Comparison of ENCODE assay signal across 8 cellular contexts in the genomic region with DNA sequence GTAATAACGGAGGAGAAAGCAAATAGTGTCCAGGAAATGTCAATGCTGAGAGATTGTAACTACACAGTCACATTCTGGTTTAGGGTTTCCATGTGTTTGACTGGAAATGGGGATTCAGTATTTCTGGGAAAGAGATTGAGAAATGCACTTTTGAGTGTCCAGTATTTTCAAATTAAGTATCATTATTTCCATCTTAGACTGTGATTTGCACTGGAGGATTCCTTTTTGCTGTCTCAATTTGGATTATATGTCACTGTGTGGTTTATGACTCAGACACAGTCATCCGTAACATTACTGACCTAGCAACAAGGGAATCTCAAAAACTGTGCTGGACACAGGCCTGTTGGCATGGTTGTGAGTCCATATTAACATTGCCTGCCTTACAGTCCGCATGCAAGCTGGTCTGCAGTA.
DNase-seq lines count a peak whose midpoint lies in the region; ATAC-seq and TF ChIP-seq lines count a peak whose summit lies in the region.
"Had no signal": no experiment of that assay in that cellular context is flagged by ENCODE, and none has a peak within 500 bp of the region (broad histone marks: within the 10 kb centered on the region; RNA-seq: fewer than 3 reads in every experiment).

No MANE protein-coding gene starts in this region.

- DNase-seq in GOT3 (lab: John Stamatoyannopoulos, UW) (peak; percentile 17), SK-MEL-5 (ENCODE audit: low read depth, low spot score) (peak; percentile 29), foreskin keratinocyte (peak in 1 of 2 donors; percentile 72), smooth muscle cell (lab: John Stamatoyannopoulos, UW; ENCODE audit: unreplicated experiment) (no peak), UCSD-AML1 (lab: John Stamatoyannopoulos, UW; ENCODE audit: unreplicated experiment) (no peak)
- DNase-seq: stomach had no signal

- no peak for TF ChIP-seq CTCF in foreskin keratinocyte (conservative IDR thresholded peaks at IDR 0.05)
- TF ChIP-seq CTCF in smooth muscle cell (IDR thresholded peaks at IDR 0.05; ENCODE audit: borderline replicate concordance, insufficient read depth, poor library complexity, severe bottlenecking) = no peak

- H3K27me3 ChIP-seq in foreskin keratinocyte = no peaks in the 10 kb centered on the region
- no peaks in the 10 kb centered on the region for H3K27me3 ChIP-seq in smooth muscle cell (ENCODE audit: low read depth)
- H3K27me3 ChIP-seq: stomach had no signal

- ATAC-seq in foreskin keratinocyte (peak; percentile 86), HG02938 (IDR thresholded peaks at IDR 0.05; ENCODE audit: unreplicated experiment) (no peak), GM19351 (IDR thresholded peaks at IDR 0.05; ENCODE audit: unreplicated experiment) (no peak)

- H2AFZ ChIP-seq in smooth muscle cell (ENCODE audit: low read depth) = no peak overlapping the region

- no peaks in the 10 kb centered on the region for H3K9me3 ChIP-seq in smooth muscle cell (replicated peaks; ENCODE audit: low read depth)
- H3K9me3 ChIP-seq: stomach had no signal

- H3K4me1 ChIP-seq in foreskin keratinocyte (peaks cover 5% of the 10 kb centered on the region), smooth muscle cell (ENCODE audit: low read depth) (no peaks in the 10 kb centered on the region)

- 7% methylated on average over 3 of the region's 3 CpGs for WGBS in smooth muscle cell (ENCODE audit: low lambda C conversion rate)

- peaks cover 12% of the 10 kb centered on the region for H3F3A ChIP-seq in smooth muscle cell (ENCODE audit: low read depth)

- no peak overlapping the region for H3K27ac ChIP-seq in foreskin keratinocyte
- peak overlapping the region; percentile 98 for H3K27ac ChIP-seq in smooth muscle cell (ENCODE audit: low read depth)

- in situ Hi-C loops in SK-MEL-5 (cut with HindIII; ENCODE audit: low pct_unique_long_range_greater_than_20kb, low sequenced_read_pairs) = no loop called here

- H3K4me3 ChIP-seq in smooth muscle cell = no peak overlapping the region
- H3K4me3 ChIP-seq: stomach had no signal

- no peaks in the 10 kb centered on the region for H3K79me2 ChIP-seq in smooth muscle cell (ENCODE audit: low read depth)

- H4K20me1 ChIP-seq in smooth muscle cell (ENCODE audit: low read depth) = no peaks in the 10 kb centered on the region

- H3K4me2 ChIP-seq in smooth muscle cell = peak overlapping the region; percentile 50

- peak overlapping the region; percentile 86 for H3K9ac ChIP-seq in smooth muscle cell (ENCODE audit: low read depth)

- H3K36me3 ChIP-seq in smooth muscle cell (ENCODE audit: low read depth) = no peaks in the 10 kb centered on the region
- H3K36me3 ChIP-seq: stomach had no signal

Comparison
In these comparisons a context has a peak if more than half of its experiments do, and no peak if none do; other contexts are left out.
1. DNase-seq: peak in GOT3 (single experiment) and SK-MEL-5 (single experiment); none in smooth muscle cell (single experiment) and UCSD-AML1 (single experiment).